In genomic region chr10:48480397-48481374, GRCh38 we compare ENCODE assay signal across 19 cellular contexts.
DNase-seq lines count a peak whose midpoint lies in the region; ATAC-seq and TF ChIP-seq lines count a peak whose summit lies in the region.
"Had no signal": no experiment of that assay in that cellular context is flagged by ENCODE, and none has a peak within 500 bp of the region (broad histone marks: within the 10 kb centered on the region; RNA-seq: fewer than 3 reads in every experiment).

No MANE protein-coding gene starts in this region.

- no peak for TF ChIP-seq EP300 in sigmoid colon (IDR thresholded peaks at IDR 0.05)

- no peaks in the 10 kb centered on the region for H3F3A ChIP-seq in GM23338 (replicated peaks; ENCODE audit: low read depth)

- no peaks in the 10 kb centered on the region for H3K9me3 Mint-ChIP-seq in GM23338
- H3K9me3 Mint-ChIP-seq in activated CD8-positive, alpha-beta memory T cell treated with anti-CD3 and anti-CD28 coated beads, Interleukin-2, amount 10 ng/mL, durations not matched to agents 7 days and 5 days (ENCODE audit: low read depth) = no peaks in the 10 kb centered on the region
- H3K9me3 Mint-ChIP-seq in T-helper 2 cell treated with Interferon-gamma antibody and Interleukin-4, amounts not matched to agents 5 μg/mL and 100 μg/mL, for 36 hours = no peaks in the 10 kb centered on the region
- H3K9me3 Mint-ChIP-seq: activated T-helper 1 cell treated with anti-CD3 and anti-CD28 coated beads, Interleukin-12 subunit alpha, Interleukin-12 subunit beta, Interleukin-2, Interleukin-4 antibody, amounts not matched to agents 30 ng/mL and 10 ng/mL and 1 ng/mL, durations not matched to agents 14 hours and 24 hours and 36 hours; stimulated activated naive CD8-positive, alpha-beta T cell treated with anti-CD3 and anti-CD28 coated beads, Interleukin-15, amount 100 ng/mL, for 72 hours had no signal

- H3K27me3 Mint-ChIP-seq in GM23338 (ENCODE audit: insufficient read depth, low read depth, poor library complexity) = peaks cover 9% of the 10 kb centered on the region
- peaks cover 63% of the 10 kb centered on the region for H3K27me3 Mint-ChIP-seq in activated CD8-positive, alpha-beta memory T cell treated with anti-CD3 and anti-CD28 coated beads, Interleukin-2, amount 10 ng/mL, durations not matched to agents 7 days and 5 days
- peaks cover 44% of the 10 kb centered on the region for H3K27me3 Mint-ChIP-seq in T-helper 2 cell treated with Interferon-gamma antibody and Interleukin-4, amounts not matched to agents 5 μg/mL and 100 μg/mL, for 36 hours (ENCODE audit: low read depth)

- no peaks in the 10 kb centered on the region for H3K9me2 ChIP-seq in GM23338 (ENCODE audit: insufficient read depth)

- no peak overlapping the region for H3K4me3 Mint-ChIP-seq in GM23338
- no peak overlapping the region for H3K4me3 Mint-ChIP-seq in activated CD8-positive, alpha-beta memory T cell treated with anti-CD3 and anti-CD28 coated beads, Interleukin-2, amount 10 ng/mL, durations not matched to agents 7 days and 5 days
- H3K4me3 Mint-ChIP-seq in T-helper 2 cell treated with Interferon-gamma antibody and Interleukin-4, amounts not matched to agents 5 μg/mL and 100 μg/mL, for 36 hours = no peak overlapping the region
- H3K4me3 Mint-ChIP-seq: activated T-helper 1 cell treated with anti-CD3 and anti-CD28 coated beads, Interleukin-12 subunit alpha, Interleukin-12 subunit beta, Interleukin-2, Interleukin-4 antibody, amounts not matched to agents 30 ng/mL and 10 ng/mL and 1 ng/mL, durations not matched to agents 14 hours and 24 hours and 36 hours; stimulated activated naive CD8-positive, alpha-beta T cell treated with anti-CD3 and anti-CD28 coated beads, Interleukin-15, amount 100 ng/mL, for 72 hours had no signal

- DNase-seq in GM23338 (ENCODE audit: low spot score) (no peak), left ventricle myocardium superior (peak; percentile 51), sigmoid colon (peak; percentile 49), nucleus accumbens (lab: John Stamatoyannopoulos, UW) (no peak), cerebellar nuclear complex (lab: John Stamatoyannopoulos, UW) (no peak)
- peak; percentile 29 for DNase-seq in activated CD8-positive, alpha-beta memory T cell treated with anti-CD3 and anti-CD28 coated beads, Interleukin-2, amount 10 ng/mL, durations not matched to agents 7 days and 5 days
- no peak for DNase-seq in T-helper 2 cell treated with Interferon-gamma antibody and Interleukin-4, amounts not matched to agents 5 μg/mL and 100 μg/mL, for 36 hours (ENCODE audit: low spot score)
- DNase-seq: Calu3; GF-D8; H7; midbrain; MV-4-11; SJCRH30; stimulated activated naive CD8-positive, alpha-beta T cell treated with anti-CD3 and anti-CD28 coated beads, Interleukin-15, amount 100 ng/mL, for 72 hours; T-helper 9 cell had no signal

- H3K4me1 ChIP-seq in GM23338 (ENCODE audit: insufficient read depth) (peaks cover 34% of the 10 kb centered on the region), sigmoid colon (peaks cover 0 to 12% (median 0%) of the 10 kb centered on the region in 4 donors)

- H3K27ac ChIP-seq in GM23338 (ENCODE audit: low read depth) (no peak overlapping the region), sigmoid colon (no peak overlapping the region)
- H3K27ac ChIP-seq: ovary, SJCRH30 had no signal

- no peak overlapping the region for H3K27ac Mint-ChIP-seq in GM23338
- H3K27ac Mint-ChIP-seq in activated CD8-positive, alpha-beta memory T cell treated with anti-CD3 and anti-CD28 coated beads, Interleukin-2, amount 10 ng/mL, durations not matched to agents 7 days and 5 days = no peak overlapping the region
- H3K27ac Mint-ChIP-seq in T-helper 2 cell treated with Interferon-gamma antibody and Interleukin-4, amounts not matched to agents 5 μg/mL and 100 μg/mL, for 36 hours = no peak overlapping the region
- H3K27ac Mint-ChIP-seq: activated T-helper 1 cell treated with anti-CD3 and anti-CD28 coated beads, Interleukin-12 subunit alpha, Interleukin-12 subunit beta, Interleukin-2, Interleukin-4 antibody, amounts not matched to agents 30 ng/mL and 10 ng/mL and 1 ng/mL, durations not matched to agents 14 hours and 24 hours and 36 hours; stimulated activated naive CD8-positive, alpha-beta T cell treated with anti-CD3 and anti-CD28 coated beads, Interleukin-15, amount 100 ng/mL, for 72 hours had no signal

- TF ChIP-seq CTCF in GM23338 (conservative IDR thresholded peaks at IDR 0.05; ENCODE audit: low read depth in 2 of 2) (no peak), sigmoid colon (IDR thresholded peaks at IDR 0.05) (no peak)

- no peaks in the 10 kb centered on the region for H3K9me3 ChIP-seq in sigmoid colon
- H3K9me3 ChIP-seq: ovary, SJCRH30 had no signal

- H3K36me3 ChIP-seq in GM23338 (ENCODE audit: insufficient read depth) (no peaks in the 10 kb centered on the region), sigmoid colon (no peaks in the 10 kb centered on the region)
- H3K36me3 ChIP-seq: ovary, SJCRH30 had no signal

- CTCF ChIA-PET in activated CD8-positive, alpha-beta memory T cell treated with anti-CD3 and anti-CD28 coated beads, Interleukin-2, amount 10 ng/mL, durations not matched to agents 7 days and 5 days (lab: Charles Lee) = no interaction called here

- no peak overlapping the region for H2AFZ ChIP-seq in GM23338

- H3K4me3 ChIP-seq in GM23338 (no peak overlapping the region), sigmoid colon (no peak overlapping the region)
- H3K4me3 ChIP-seq: ovary, SJCRH30, smooth muscle cell had no signal

- no peaks in the 10 kb centered on the region for H4K20me1 ChIP-seq in GM23338 (replicated peaks; ENCODE audit: insufficient read depth)

- TF ChIP-seq POLR2A in sigmoid colon (IDR thresholded peaks at IDR 0.05) = no peak

- 0 out of 3 replicates have a peak, but pooled peaks cover 2% of the 10 kb centered on the region for H3K36me3 Mint-ChIP-seq in GM23338 (ENCODE audit: low read depth)
- H3K36me3 Mint-ChIP-seq in activated CD8-positive, alpha-beta memory T cell treated with anti-CD3 and anti-CD28 coated beads, Interleukin-2, amount 10 ng/mL, durations not matched to agents 7 days and 5 days = no peaks in the 10 kb centered on the region
- H3K36me3 Mint-ChIP-seq in T-helper 2 cell treated with Interferon-gamma antibody and Interleukin-4, amounts not matched to agents 5 μg/mL and 100 μg/mL, for 36 hours (ENCODE audit: low read depth) = no peaks in the 10 kb centered on the region

- intact Hi-C loops in left ventricle myocardium superior (cut with micrococcal nuclease) = no loop called here
- intact Hi-C loops in sigmoid colon (cut with DNase I) = no loop called here

- no peaks in the 10 kb centered on the region for H3K27me3 ChIP-seq in GM23338 (ENCODE audit: insufficient read depth)
- no peaks in the 10 kb centered on the region for H3K27me3 ChIP-seq in sigmoid colon
- H3K27me3 ChIP-seq: ovary, SJCRH30 had no signal

- H3K4me1 Mint-ChIP-seq in GM23338 = peaks cover 41% of the 10 kb centered on the region
- H3K4me1 Mint-ChIP-seq in activated CD8-positive, alpha-beta memory T cell treated with anti-CD3 and anti-CD28 coated beads, Interleukin-2, amount 10 ng/mL, durations not matched to agents 7 days and 5 days = no peaks in the 10 kb centered on the region
- H3K4me1 Mint-ChIP-seq in T-helper 2 cell treated with Interferon-gamma antibody and Interleukin-4, amounts not matched to agents 5 μg/mL and 100 μg/mL, for 36 hours (ENCODE audit: low read depth) = no peaks in the 10 kb centered on the region
- H3K4me1 Mint-ChIP-seq: stimulated activated naive CD8-positive, alpha-beta T cell treated with anti-CD3 and anti-CD28 coated beads, Interleukin-15, amount 100 ng/mL, for 72 hours had no signal

- 52 to 61% methylated on average over 20 of the region's 20 CpGs for WGBS in sigmoid colon, 2 donors

- no peak overlapping the region for H3K4me2 ChIP-seq in GM23338
- H3K4me2 ChIP-seq: smooth muscle cell had no signal

- ATAC-seq in GM23338 (peak; percentile 52), left ventricle myocardium superior (peak; percentile 91), GM18511 (IDR thresholded peaks at IDR 0.05; ENCODE audit: unreplicated experiment) (no peak)
- ATAC-seq in activated CD8-positive, alpha-beta memory T cell treated with anti-CD3 and anti-CD28 coated beads, Interleukin-2, amount 10 ng/mL, durations not matched to agents 7 days and 5 days = no peak
- ATAC-seq: stimulated activated naive CD8-positive, alpha-beta T cell treated with anti-CD3 and anti-CD28 coated beads, Interleukin-15, amount 100 ng/mL, for 72 hours had no signal

- H3K79me2 ChIP-seq in GM23338 (replicated peaks; ENCODE audit: insufficient read depth) = no peaks in the 10 kb centered on the region

TF ChIP-seq in GM23338, 12 proteins besides CTCF, POLR2A, EP300 and RAD21 (continues in another document):
- TF ChIP-seq JUNB (IDR thresholded peaks at IDR 0.05; ENCODE audit: unreplicated experiment) (no peak), CREB1 (CRISPR knock-in tag; IDR thresholded peaks at IDR 0.05; ENCODE audit: low read depth) (no peak), ZNF331 (CRISPR knock-in tag; IDR thresholded peaks at IDR 0.05; ENCODE audit: low read depth) (no peak), POLR2AphosphoS5 (IDR thresholded peaks at IDR 0.05; ENCODE audit: low read depth) (no peak), STAT1 (IDR thresholded peaks at IDR 0.05; ENCODE audit: unreplicated experiment) (no peak), ZNF114 (CRISPR knock-in tag; IDR thresholded peaks at IDR 0.05) (no peak)

Comparison
In these comparisons a context has a peak if more than half of its experiments do, and no peak if none do; other contexts are left out.
1. ATAC-seq: peak in GM23338 (single experiment) and left ventricle myocardium superior (single experiment); none in activated CD8-positive, alpha-beta memory T cell treated with anti-CD3 and anti-CD28 coated beads, Interleukin-2, amount 10 ng/mL, durations not matched to agents 7 days and 5 days (single experiment) and GM18511 (single experiment).
2. DNase-seq: peak in activated CD8-positive, alpha-beta memory T cell treated with anti-CD3 and anti-CD28 coated beads, Interleukin-2, amount 10 ng/mL, durations not matched to agents 7 days and 5 days (single experiment), left ventricle myocardium superior (single experiment) and sigmoid colon (single experiment); none in GM23338 (single experiment), nucleus accumbens (0 of 56), cerebellar nuclear complex (0 of 2) and T-helper 2 cell treated with Interferon-gamma antibody and Interleukin-4, amounts not matched to agents 5 μg/mL and 100 μg/mL, for 36 hours (single experiment).